In genomic region chr4:42350611-42351182, GRCh38 we compare ENCODE assay signal across 1 cellular context.
TF ChIP-seq lines count a peak whose summit lies in the region.

No MANE protein-coding gene starts in this region.

TF ChIP-seq in GM23338, 12 proteins besides CTCF, POLR2A, EP300 and RAD21 (continued from another document):
- TF ChIP-seq REST (IDR thresholded peaks at IDR 0.05; ENCODE audit: unreplicated experiment), result no peak
- TF ChIP-seq ZNF114 (CRISPR knock-in tag; IDR thresholded peaks at IDR 0.05), result no peak
- no peak for TF ChIP-seq ZNF462 (CRISPR knock-in tag; IDR thresholded peaks at IDR 0.05)
- TF ChIP-seq EZH2 (IDR thresholded peaks at IDR 0.05; ENCODE audit: low read depth, unreplicated experiment), result no peak
- TF ChIP-seq STAT1 (IDR thresholded peaks at IDR 0.05; ENCODE audit: unreplicated experiment), result no peak
- no peak for TF ChIP-seq EZH2phosphoT487 (IDR thresholded peaks at IDR 0.05; ENCODE audit: unreplicated experiment)
- no peak for TF ChIP-seq ZNF331 (CRISPR knock-in tag; IDR thresholded peaks at IDR 0.05; ENCODE audit: low read depth)
